11 cellular contexts compared by ENCODE assay signal in the genomic region with DNA sequence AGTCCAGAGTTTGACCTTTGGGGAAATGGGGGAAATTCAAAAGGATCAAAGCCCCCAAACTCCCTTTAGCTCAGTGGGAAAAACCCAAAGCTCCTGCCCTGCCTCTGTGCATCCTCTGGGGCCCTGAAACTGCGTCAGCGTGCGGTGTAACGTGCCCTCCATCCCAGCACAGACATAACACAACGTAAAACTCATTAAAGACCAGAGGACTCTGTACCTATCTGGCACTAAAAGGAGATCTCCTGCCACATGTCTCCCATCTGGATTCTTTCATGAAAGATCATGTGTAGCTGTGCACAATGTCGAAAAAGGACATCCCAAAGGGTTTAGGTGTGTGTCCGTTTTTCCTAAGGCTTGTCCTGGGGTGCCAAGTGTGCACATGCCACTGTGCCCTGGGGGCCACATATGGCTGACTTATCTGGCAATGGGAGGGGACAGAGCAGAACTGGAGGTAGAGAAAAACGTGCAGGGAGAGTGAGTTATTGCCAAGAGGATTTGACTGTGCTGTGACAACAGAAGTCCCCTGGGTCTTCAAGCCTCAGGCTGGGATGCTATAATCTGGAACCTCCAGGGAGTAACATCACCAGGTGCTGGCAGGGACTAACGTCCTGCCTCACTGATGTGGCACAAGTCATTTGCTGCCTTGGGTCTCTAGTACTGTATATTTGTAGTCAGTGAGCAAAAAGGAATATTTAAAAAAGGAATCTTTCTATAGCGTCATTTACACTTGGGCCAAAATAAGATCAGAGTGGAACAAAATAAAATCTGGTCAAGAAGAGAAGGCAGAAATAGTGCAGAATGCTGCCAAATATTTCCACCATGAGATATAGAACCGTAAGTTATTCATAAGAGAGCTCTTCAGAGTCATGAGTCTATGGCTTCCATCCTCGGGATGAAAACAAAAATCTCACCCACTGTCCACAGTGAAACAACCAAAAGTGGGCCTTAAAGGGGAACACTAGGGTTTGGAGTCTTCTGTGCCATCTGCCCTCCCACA. TPM values are rescaled to one million over a fixed set of nuclear protein-coding genes. Genes with fewer than 3 reads are reported as not detected.
DNase-seq lines count a peak whose midpoint lies in the region; ATAC-seq and TF ChIP-seq lines count a peak whose summit lies in the region.
"Had no signal": no experiment of that assay in that cellular context is flagged by ENCODE, and none has a peak within 500 bp of the region (broad histone marks: within the 10 kb centered on the region; RNA-seq: fewer than 3 reads in every experiment).

No MANE protein-coding gene starts in this region.

- TF ChIP-seq POLR2A in gastroesophageal sphincter (IDR thresholded peaks at IDR 0.05): no peak
- TF ChIP-seq POLR2A in suprapubic skin (IDR thresholded peaks at IDR 0.05): no peak

- H3K27ac Mint-ChIP-seq in CD4-positive, CD25-positive, alpha-beta regulatory T cell: peak overlapping the region; percentile 98 to 99 (median 98)
- H3K27ac Mint-ChIP-seq in IgD-negative memory B cell (peak overlapping the region; percentile 77 to 85 (median 85)), natural killer cell (peak overlapping the region; percentile 97 to 99)
- H3K27ac Mint-ChIP-seq in activated naive CD8-positive, alpha-beta T cell treated with anti-CD3 and anti-CD28 coated beads for 36 hours: peak overlapping the region; percentile 98

- peaks cover 4% of the 10 kb centered on the region for H3K27me3 Mint-ChIP-seq in CD4-positive, CD25-positive, alpha-beta regulatory T cell
- H3K27me3 Mint-ChIP-seq in IgD-negative memory B cell (no peaks in the 10 kb centered on the region), natural killer cell (ENCODE audit: low read depth in 2 of 2) (no peaks in the 10 kb centered on the region)
- H3K27me3 Mint-ChIP-seq in activated naive CD8-positive, alpha-beta T cell treated with anti-CD3 and anti-CD28 coated beads for 36 hours: no peaks in the 10 kb centered on the region

- H3K4me1 ChIP-seq in CD4-positive, CD25-positive, alpha-beta regulatory T cell (ENCODE audit: control insufficient read depth, insufficient read depth, low read length, poor library complexity, severe bottlenecking): peaks cover 100% of the 10 kb centered on the region
- peaks cover 0 to 82% (median 27%) of the 10 kb centered on the region in 3 donors for H3K4me1 ChIP-seq in gastroesophageal sphincter
- H3K4me1 ChIP-seq in suprapubic skin: peaks cover 76% of the 10 kb centered on the region

- H3K27ac ChIP-seq in CD4-positive, CD25-positive, alpha-beta regulatory T cell (ENCODE audit: insufficient read depth, low read length, poor library complexity, severe bottlenecking): peak overlapping the region; percentile 94
- H3K27ac ChIP-seq in gastroesophageal sphincter (peak overlapping the region in 2 of 4 donors; percentile 36 to 89), suprapubic skin (no peak overlapping the region)

- H3K4me3 Mint-ChIP-seq in CD4-positive, CD25-positive, alpha-beta regulatory T cell: peak overlapping the region; percentile 54 to 80 (median 72)
- peak overlapping the region in 3 of 4 donors; percentile 16 to 79 (median 31) for H3K4me3 Mint-ChIP-seq in IgD-negative memory B cell
- peak overlapping the region; percentile 60 for H3K4me3 Mint-ChIP-seq in activated naive CD8-positive, alpha-beta T cell treated with anti-CD3 and anti-CD28 coated beads for 36 hours
- peak overlapping the region; percentile 35 for H3K4me3 Mint-ChIP-seq in natural killer cell

- no peak for ATAC-seq in CD4-positive, CD25-positive, alpha-beta regulatory T cell (ENCODE audit: low read depth in 2 of 2)
- no peak for ATAC-seq in natural killer cell
- no peak for ATAC-seq in HG02938 (IDR thresholded peaks at IDR 0.05; ENCODE audit: unreplicated experiment)
- no peak for ATAC-seq in gastroesophageal sphincter

- no peak for DNase-seq in CD4-positive, CD25-positive, alpha-beta regulatory T cell
- DNase-seq in activated naive CD8-positive, alpha-beta T cell treated with anti-CD3 and anti-CD28 coated beads for 36 hours: peak; percentile 37
- DNase-seq in natural killer cell: no peak
- DNase-seq in nucleus accumbens (lab: John Stamatoyannopoulos, UW): no peak
- no peak for DNase-seq in suprapubic skin (ENCODE audit: low spot score in 2 of 2)
- DNase-seq: NCI-H2227 treated with DMSO at 0.1 percent for 48 hours, SIG-M5 had no signal

- H3K36me3 ChIP-seq in CD4-positive, CD25-positive, alpha-beta regulatory T cell (ENCODE audit: control insufficient read depth, insufficient read depth, low read length): peaks cover 32% of the 10 kb centered on the region
- H3K36me3 ChIP-seq in gastroesophageal sphincter (no peaks in the 10 kb centered on the region), suprapubic skin (no peaks in the 10 kb centered on the region)
- H3K36me3 ChIP-seq: esophagus muscularis mucosa had no signal

- intact Hi-C loops in natural killer cell (cut with micrococcal nuclease): loop anchor here (1.0 to 5.0 kb wide), 4 partner anchors 34 to 142 kb away; no protein-coding TSS in a partner anchor

- peak overlapping the region; percentile 11 for H3K4me3 ChIP-seq in CD4-positive, CD25-positive, alpha-beta regulatory T cell (ENCODE audit: low read depth, low read length)
- H3K4me3 ChIP-seq in gastroesophageal sphincter (no peak overlapping the region), suprapubic skin (no peak overlapping the region)
- H3K4me3 ChIP-seq: esophagus muscularis mucosa had no signal

- no peak for TF ChIP-seq CTCF in natural killer cell (IDR thresholded peaks at IDR 0.05)
- no peak for TF ChIP-seq CTCF in gastroesophageal sphincter (IDR thresholded peaks at IDR 0.05)
- TF ChIP-seq CTCF in suprapubic skin (IDR thresholded peaks at IDR 0.05): no peak

- TF ChIP-seq EP300 in gastroesophageal sphincter (IDR thresholded peaks at IDR 0.05) (no peak), suprapubic skin (IDR thresholded peaks at IDR 0.05) (no peak)

- H3K4me1 Mint-ChIP-seq in CD4-positive, CD25-positive, alpha-beta regulatory T cell: peaks cover 46 to 100% (median 90%) of the 10 kb centered on the region in 4 donors
- peaks cover 66 to 83% (median 74%) of the 10 kb centered on the region in 3 donors for H3K4me1 Mint-ChIP-seq in IgD-negative memory B cell
- H3K4me1 Mint-ChIP-seq in activated naive CD8-positive, alpha-beta T cell treated with anti-CD3 and anti-CD28 coated beads for 36 hours: peaks cover 100% of the 10 kb centered on the region
- H3K4me1 Mint-ChIP-seq in natural killer cell: peaks cover 94 to 98% of the 10 kb centered on the region in 2 donors

- 44 to 50% methylated on average over 8 to 10 of the region's 12 CpGs for WGBS in gastroesophageal sphincter (ENCODE audit: low coverage in 1 of 2), 2 donors
- WGBS in suprapubic skin: 67% methylated on average over 12 of the region's 12 CpGs

- H3K9me3 ChIP-seq in CD4-positive, CD25-positive, alpha-beta regulatory T cell (ENCODE audit: control insufficient read depth in 2 of 2, low read length in 2 of 2): no peaks in the 10 kb centered on the region
- H3K9me3 ChIP-seq in gastroesophageal sphincter (no peaks in the 10 kb centered on the region), suprapubic skin (no peaks in the 10 kb centered on the region)
- H3K9me3 ChIP-seq: esophagus muscularis mucosa had no signal

- H3K9me3 Mint-ChIP-seq in CD4-positive, CD25-positive, alpha-beta regulatory T cell: no peaks in the 10 kb centered on the region
- H3K9me3 Mint-ChIP-seq in IgD-negative memory B cell (no peaks in the 10 kb centered on the region), natural killer cell (no peaks in the 10 kb centered on the region)
- H3K9me3 Mint-ChIP-seq in activated naive CD8-positive, alpha-beta T cell treated with anti-CD3 and anti-CD28 coated beads for 36 hours: no peaks in the 10 kb centered on the region

- H3K36me3 Mint-ChIP-seq in CD4-positive, CD25-positive, alpha-beta regulatory T cell: peaks cover 41% of the 10 kb centered on the region
- H3K36me3 Mint-ChIP-seq in IgD-negative memory B cell (peaks cover 2% of the 10 kb centered on the region), natural killer cell (no peaks in the 10 kb centered on the region)
- H3K36me3 Mint-ChIP-seq in activated naive CD8-positive, alpha-beta T cell treated with anti-CD3 and anti-CD28 coated beads for 36 hours: peaks cover 65% of the 10 kb centered on the region

- no peaks in the 10 kb centered on the region for H3K27me3 ChIP-seq in CD4-positive, CD25-positive, alpha-beta regulatory T cell (ENCODE audit: control insufficient read depth, insufficient read depth, low read length)
- H3K27me3 ChIP-seq in gastroesophageal sphincter (no peaks in the 10 kb centered on the region), suprapubic skin (no peaks in the 10 kb centered on the region)
- H3K27me3 ChIP-seq: esophagus muscularis mucosa had no signal

RNA-seq across cellular contexts. Expression of gene ITPKB, which starts 52.3 kb away (rescaled TPM):
- 216 TPM for total RNA-seq in CD4-positive, CD25-positive, alpha-beta regulatory T cell
- polyA plus RNA-seq in CD4-positive, CD25-positive, alpha-beta regulatory T cell: 10 to 100 TPM; 38.5 to 60.2 (median 44.8) TPM
- 20.4 TPM for polyA plus RNA-seq in IgD-negative memory B cell
- total RNA-seq in activated naive CD8-positive, alpha-beta T cell treated with anti-CD3 and anti-CD28 coated beads for 36 hours: 10 to 100 TPM; 30.7 to 30.8 TPM
- total RNA-seq in natural killer cell (100 to 1,000 TPM in 1 of 3 donors, 10 to 100 TPM in 2; 92.2 to 133 (median 99.0) TPM), gastroesophageal sphincter (100 to 1,000 TPM in 1 of 4 donors, 10 to 100 TPM in 3; 75.0 to 184 (median 94.2) TPM), suprapubic skin (10 to 100 TPM; 31.0 to 39.0 (median 35.3) TPM)
